ENCODE assay signal across 1 cellular context in genomic region chr7:24854866-24855265, GRCh38.
TF ChIP-seq lines count a peak whose summit lies in the region.

No MANE protein-coding gene starts in this region.

TF ChIP-seq in GM23338, 12 proteins besides CTCF, POLR2A, EP300 and RAD21 (continued from another document):
- TF ChIP-seq EZH2phosphoT487 (IDR thresholded peaks at IDR 0.05; ENCODE audit: unreplicated experiment) = no peak
- no peak for TF ChIP-seq CREB1 (CRISPR knock-in tag; IDR thresholded peaks at IDR 0.05; ENCODE audit: low read depth)
- TF ChIP-seq REST (IDR thresholded peaks at IDR 0.05; ENCODE audit: unreplicated experiment) = no peak
- TF ChIP-seq ZNF114 (CRISPR knock-in tag; IDR thresholded peaks at IDR 0.05) = no peak
TF ChIP-seq in GM23338: peak in this region for 0.
